22 cellular contexts compared by ENCODE assay signal in the genomic region with DNA sequence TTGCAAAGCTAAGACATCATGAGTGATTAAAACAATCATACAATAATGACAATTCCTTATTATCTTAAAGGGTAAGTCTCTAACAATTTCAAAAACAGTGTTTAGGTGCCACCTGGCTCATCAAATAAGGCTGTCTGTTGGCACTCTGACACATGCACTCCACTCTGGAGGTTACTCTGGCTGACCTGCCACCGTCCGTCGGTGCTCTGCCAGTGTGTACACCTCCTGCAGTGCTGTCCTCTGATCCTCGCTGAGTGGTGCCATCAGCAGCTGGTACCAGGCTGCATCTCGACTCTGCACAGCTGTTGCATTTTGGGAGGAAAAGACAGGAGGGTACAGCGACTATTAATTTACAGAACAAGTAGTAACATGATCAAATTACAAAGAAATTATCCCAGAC.
DNase-seq lines count a peak whose midpoint lies in the region; TF ChIP-seq lines count a peak whose summit lies in the region.
"Had no signal": no experiment of that assay in that cellular context is flagged by ENCODE, and none has a peak within 500 bp of the region (broad histone marks: within the 10 kb centered on the region; RNA-seq: fewer than 3 reads in every experiment).

No MANE protein-coding gene starts in this region.

- intact Hi-C loops in A673 (cut with micrococcal nuclease; ENCODE audit: unreplicated experiment): no loop called here

- H3K4me3 ChIP-seq in A673 (ENCODE audit: low read depth, low read length, poor library complexity, severe bottlenecking): no peak overlapping the region
- H3K4me3 ChIP-seq: gastrocnemius medialis, left lung, testis had no signal

- no TSS peak for BruUV-seq in A673 (replicated peaks; lab: Mats Ljungman, UMichigan)

- H3K36me3 ChIP-seq in A673 (ENCODE audit: insufficient read depth, low read length, poor library complexity, severe bottlenecking): peaks cover 21% of the 10 kb centered on the region

- no peaks in the 10 kb centered on the region for H3K9me3 ChIP-seq in A673 (ENCODE audit: low read depth, low read length, poor library complexity, severe bottlenecking)
- H3K9me3 ChIP-seq: gastrocnemius medialis, left lung, neutrophil, testis had no signal

- POLR2A ChIA-PET in A673 (lab: Charles Lee; ENCODE audit: low non-redundant PET): no interaction called here

- no peak for TF ChIP-seq CTCF in A673 (conservative IDR thresholded peaks at IDR 0.05; ENCODE audit: low read depth, low read length)

- DNase-seq in DMS 273 (lab: John Stamatoyannopoulos, UW; ENCODE audit: unreplicated experiment) (peak; percentile 42), LHCN-M2 (ENCODE audit: low read depth) (peak; percentile 4), NCI-H524 (lab: John Stamatoyannopoulos, UW) (peak; percentile 94 to 97), left kidney (ENCODE audit: low read depth, low spot score) (peak; percentile 5), T1000 (lab: John Stamatoyannopoulos, UW) (no peak), HPDE6-E6E7 (ENCODE audit: extremely low spot score) (no peak), A673 (ENCODE audit: low spot score) (no peak)
- DNase-seq: activated CD4-positive, alpha-beta T cell treated with anti-CD3 and anti-CD28 coated beads, Interleukin-2, amount 10 ng/mL, durations not matched to agents 24 days and 14 days; activated gamma-delta T cell treated with Interleukin-2 at 50 U/mL for 16 hours; activated T-cell treated with anti-CD3 and anti-CD28 coated beads, Interleukin-2, amount 50 U/mL, for 4 hours; gastrocnemius medialis; H7; hippocampal formation; immature natural killer cell; NCI-H2227 treated with DMSO at 0.1 percent for 48 hours; NK-92 treated with Interleukin-12 subunit alpha and Interleukin-12 subunit beta, amount 100 ng/mL, for 24 hours; PC-3; stimulated activated naive CD8-positive, alpha-beta T cell treated with anti-CD3 and anti-CD28 coated beads, Interleukin-15, Interleukin-2, amounts not matched to agents 100 U/mL and 50 U/mL, for 24 hours; testis; WERI-Rb-1 had no signal

- H3K27ac ChIP-seq in A673 (ENCODE audit: low read depth, low read length, poor library complexity, severe bottlenecking): no peak overlapping the region
- H3K27ac ChIP-seq: left lung, neutrophil, testis, WERI-Rb-1 had no signal

- no peaks in the 10 kb centered on the region for H3K4me1 ChIP-seq in A673 (ENCODE audit: insufficient read depth, low read length, poor library complexity, severe bottlenecking)
- H3K4me1 ChIP-seq: left lung, testis had no signal

- CTCF ChIA-PET in A673 (lab: Charles Lee): no interaction called here

- no peaks in the 10 kb centered on the region for H3K27me3 ChIP-seq in A673 (replicated peaks; ENCODE audit: insufficient read depth, low read depth, low read length, poor library complexity)
- H3K27me3 ChIP-seq: gastrocnemius medialis, left lung, neutrophil, testis had no signal

Comparison
In these comparisons a context has a peak if more than half of its experiments do, and no peak if none do; other contexts are left out.
1. DNase-seq: peak in DMS 273 (single experiment), LHCN-M2 (single experiment), NCI-H524 (2 of 2) and left kidney (single experiment); none in T1000 (single experiment), HPDE6-E6E7 (single experiment) and A673 (single experiment).